ENCODE assay signal across 24 cellular contexts in genomic region chr4:147765121-147765521, GRCh38. TPM values are rescaled to one million over a fixed set of nuclear protein-coding genes. Genes with fewer than 3 reads are reported as not detected.
DNase-seq lines count a peak whose midpoint lies in the region; ATAC-seq and TF ChIP-seq lines count a peak whose summit lies in the region.
"Had no signal": no experiment of that assay in that cellular context is flagged by ENCODE, and none has a peak within 500 bp of the region (broad histone marks: within the 10 kb centered on the region; RNA-seq: fewer than 3 reads in every experiment).

No MANE protein-coding gene starts in this region.

- TF ChIP-seq POLR2A in breast epithelium (IDR thresholded peaks at IDR 0.05) = no peak

- H3K27me3 Mint-ChIP-seq in MCF 10A (ENCODE audit: insufficient read depth, unreplicated experiment) = no peaks in the 10 kb centered on the region
- no peaks in the 10 kb centered on the region for H3K27me3 Mint-ChIP-seq in dendritic cell treated with granulocyte-macrophage colony-stimulating factor and Interleukin-4, amounts not matched to agents 40 ng/mL and 50 ng/mL, for 4 days
- no peaks in the 10 kb centered on the region for H3K27me3 Mint-ChIP-seq in effector memory CD8-positive, alpha-beta T cell

- H3K9me3 ChIP-seq in breast epithelium (no peaks in the 10 kb centered on the region), OCI-LY7 (ENCODE audit: low read length) (no peaks in the 10 kb centered on the region)
- H3K9me3 ChIP-seq: BLaER1 treated with 17β-estradiol and CSF1 and Interleukin-3, amounts not matched to agents 10 nM and 100 nM; HAP-1 had no signal

- no peak for DNase-seq in MCF 10A (ENCODE audit: unreplicated experiment)
- no peak for DNase-seq in breast epithelium (ENCODE audit: low spot score in 2 of 2)
- DNase-seq in omental fat pad (ENCODE audit: low spot score) = no peak
- no peak for DNase-seq in NCI-H2029 treated with DMSO at 0.1 percent for 48 hours (lab: John Stamatoyannopoulos, UW)
- DNase-seq in effector memory CD8-positive, alpha-beta T cell = no peak
- no peak for DNase-seq in OCI-LY7 (ENCODE audit: low spot score)
- DNase-seq: CD8-positive, alpha-beta T cell; DMS153; KG1; NCI-H1092 treated with DMSO at 0.1 percent for 48 hours; NCI-H1436 treated with DMSO at 0.1 percent for 48 hours; NCI-H1930; NCI-H2227 treated with DMSO at 0.1 percent for 48 hours; NCI-H524 treated with DMSO at 0.1 percent for 48 hours; OCI-M1; RPMI8226; SIG-M5 had no signal

- H4K20me1 ChIP-seq in OCI-LY7 (ENCODE audit: insufficient read depth, low read length) = no peaks in the 10 kb centered on the region

- peak overlapping the region; percentile 69 for H3K27ac Mint-ChIP-seq in MCF 10A (ENCODE audit: low read depth, unreplicated experiment)
- peak overlapping the region; percentile 63 for H3K27ac Mint-ChIP-seq in dendritic cell treated with granulocyte-macrophage colony-stimulating factor and Interleukin-4, amounts not matched to agents 40 ng/mL and 50 ng/mL, for 4 days
- no peak overlapping the region for H3K27ac Mint-ChIP-seq in effector memory CD8-positive, alpha-beta T cell
- H3K27ac Mint-ChIP-seq: CD8-positive, alpha-beta T cell; GM23338 had no signal

- H2AFZ ChIP-seq in OCI-LY7 (ENCODE audit: low read length) = no peak overlapping the region
- H2AFZ ChIP-seq: GM23338 had no signal

- ATAC-seq in omental fat pad (ENCODE audit: low FRiP score) (peak; percentile 22), GM21576 (IDR thresholded peaks at IDR 0.05; ENCODE audit: unreplicated experiment) (no peak)
- ATAC-seq in effector memory CD8-positive, alpha-beta T cell (replicated peaks) = no peak
- ATAC-seq: CD8-positive, alpha-beta T cell; GM23338; SK-N-SH treated with all-trans-retinoic acid at 6 μM for 48 hours had no signal

- peaks cover 8% of the 10 kb centered on the region for H3K36me3 Mint-ChIP-seq in MCF 10A (ENCODE audit: insufficient read depth, unreplicated experiment)
- peaks cover 75% of the 10 kb centered on the region for H3K36me3 Mint-ChIP-seq in dendritic cell treated with granulocyte-macrophage colony-stimulating factor and Interleukin-4, amounts not matched to agents 40 ng/mL and 50 ng/mL, for 4 days (ENCODE audit: low read depth)
- H3K36me3 Mint-ChIP-seq in effector memory CD8-positive, alpha-beta T cell (ENCODE audit: insufficient read depth) = no peaks in the 10 kb centered on the region
- H3K36me3 Mint-ChIP-seq: CD8-positive, alpha-beta T cell had no signal

- H3K4me3 ChIP-seq in breast epithelium (no peak overlapping the region), OCI-LY7 (ENCODE audit: low read depth, low read length, poor library complexity, severe bottlenecking) (no peak overlapping the region)
- H3K4me3 ChIP-seq: BLaER1 treated with 17β-estradiol and CSF1 and Interleukin-3, amounts not matched to agents 10 nM and 100 nM; GM23338; HAP-1 had no signal

- no peak overlapping the region for H3K27ac ChIP-seq in breast epithelium
- no peak overlapping the region for H3K27ac ChIP-seq in OCI-LY7 (ENCODE audit: low read depth, low read length, poor library complexity, severe bottlenecking)
- H3K27ac ChIP-seq: 22Rv1; BLaER1 treated with 17β-estradiol and CSF1 and Interleukin-3, amounts not matched to agents 10 nM and 100 nM had no signal

- H3K4me1 ChIP-seq in breast epithelium = no peaks in the 10 kb centered on the region
- H3K4me1 ChIP-seq in OCI-LY7 (ENCODE audit: insufficient read depth, low read length, poor library complexity, severe bottlenecking) = no peaks in the 10 kb centered on the region
- H3K4me1 ChIP-seq: HAP-1 had no signal

- intact Hi-C loops in MCF 10A (cut with micrococcal nuclease) (loop anchor here (5.0 kb wide), 1 partner anchor 33 kb away; the partner anchor contains the start of gene ARHGAP10), breast epithelium (cut with DNase I; ENCODE audit: low total_unique reads) (no loop called here), OCI-LY7 (cut with micrococcal nuclease; ENCODE audit: unreplicated experiment) (no loop called here)
- intact Hi-C loops in dendritic cell treated with granulocyte-macrophage colony-stimulating factor and Interleukin-4, amounts not matched to agents 40 ng/mL and 50 ng/mL, for 4 days (cut with micrococcal nuclease) = no loop called here

- no peaks in the 10 kb centered on the region for H3K27me3 ChIP-seq in breast epithelium
- H3K27me3 ChIP-seq: BLaER1 treated with 17β-estradiol and CSF1 and Interleukin-3, amounts not matched to agents 10 nM and 100 nM had no signal

- BruUV-seq in MCF 10A (replicated peaks; lab: Mats Ljungman, UMichigan) (no TSS peak), OCI-LY7 (replicated peaks; lab: Mats Ljungman, UMichigan) (no TSS peak)

- POLR2A ChIA-PET in MCF 10A (lab: Yijun Ruan, JAX) = interaction anchor here (1.0 to 1.2 kb wide), 3 partner anchors 8 to 62 kb away, joined by 5 to 7 read pairs (median 6); no protein-coding TSS in a partner anchor
- POLR2A ChIA-PET in OCI-LY7 (lab: Charles Lee) = no interaction called here

- H3K36me3 ChIP-seq in breast epithelium (no peaks in the 10 kb centered on the region), OCI-LY7 (ENCODE audit: insufficient read depth, low read length) (no peaks in the 10 kb centered on the region)
- H3K36me3 ChIP-seq: HAP-1 had no signal

- TF ChIP-seq CTCF in MCF 10A (IDR thresholded peaks at IDR 0.05; ENCODE audit: unreplicated experiment) = no peak
- TF ChIP-seq CTCF in breast epithelium (IDR thresholded peaks at IDR 0.05) = no peak
- TF ChIP-seq CTCF in omental fat pad (IDR thresholded peaks at IDR 0.05) = no peak
- TF ChIP-seq CTCF in OCI-LY7 (conservative IDR thresholded peaks at IDR 0.05; ENCODE audit: low read length) = no peak

- no peaks in the 10 kb centered on the region for H3K9me3 Mint-ChIP-seq in MCF 10A (ENCODE audit: unreplicated experiment)
- no peaks in the 10 kb centered on the region for H3K9me3 Mint-ChIP-seq in dendritic cell treated with granulocyte-macrophage colony-stimulating factor and Interleukin-4, amounts not matched to agents 40 ng/mL and 50 ng/mL, for 4 days
- no peaks in the 10 kb centered on the region for H3K9me3 Mint-ChIP-seq in effector memory CD8-positive, alpha-beta T cell
- H3K9me3 Mint-ChIP-seq: CD8-positive, alpha-beta T cell; GM23338 had no signal

- H3K79me2 ChIP-seq in OCI-LY7 (ENCODE audit: insufficient read depth, low read depth, low read length) = no peaks in the 10 kb centered on the region

- peaks cover 30% of the 10 kb centered on the region for H3K4me1 Mint-ChIP-seq in MCF 10A (ENCODE audit: insufficient read depth, unreplicated experiment)
- H3K4me1 Mint-ChIP-seq in dendritic cell treated with granulocyte-macrophage colony-stimulating factor and Interleukin-4, amounts not matched to agents 40 ng/mL and 50 ng/mL, for 4 days (ENCODE audit: low read depth) = peaks cover 80% of the 10 kb centered on the region
- H3K4me1 Mint-ChIP-seq in effector memory CD8-positive, alpha-beta T cell (ENCODE audit: low read depth in 2 of 2) = peaks cover 15 to 28% of the 10 kb centered on the region in 2 donors
- H3K4me1 Mint-ChIP-seq: GM23338 had no signal

- H3K4me3 Mint-ChIP-seq in MCF 10A (ENCODE audit: unreplicated experiment) = no peak overlapping the region
- no peak overlapping the region for H3K4me3 Mint-ChIP-seq in dendritic cell treated with granulocyte-macrophage colony-stimulating factor and Interleukin-4, amounts not matched to agents 40 ng/mL and 50 ng/mL, for 4 days
- no peak overlapping the region for H3K4me3 Mint-ChIP-seq in effector memory CD8-positive, alpha-beta T cell
- H3K4me3 Mint-ChIP-seq: CD8-positive, alpha-beta T cell; GM23338 had no signal

- no peaks in the 10 kb centered on the region for H3K9me2 ChIP-seq in OCI-LY7 (ENCODE audit: insufficient read depth, low read length)

- CTCF ChIA-PET in MCF 10A (lab: Yijun Ruan, JAX) = interaction anchor here (1.1 kb wide), 2 partner anchors 32 to 101 kb away, joined by 3 to 4 read pairs; no protein-coding TSS in a partner anchor
- CTCF ChIA-PET in OCI-LY7 (lab: Charles Lee; ENCODE audit: unreplicated experiment) = no interaction called here

- H3K4me2 ChIP-seq in OCI-LY7 (ENCODE audit: low read length) = no peak overlapping the region
- H3K4me2 ChIP-seq: BLaER1 treated with 17β-estradiol and CSF1 and Interleukin-3, amounts not matched to agents 10 nM and 100 nM; GM23338 had no signal

RNA-seq across cellular contexts. Expression of gene ARHGAP10, which starts 33.2 kb away (rescaled TPM):
- total RNA-seq in MCF 10A (2022) (22.4 and 24.6 TPM in 2 replicates), breast epithelium (100 to 1,000 TPM in 1 of 3 donors, 10 to 100 TPM in 2; 49.5 to 138 (median 62.6) TPM), omental fat pad (10 to 100 TPM; 48.7 to 96.2 (median 57.0) TPM), OCI-LY7 (2022) (0.11 and 0.24 TPM in 2 replicates)
- total RNA-seq in OCI-LY7 (2014; rRNA removed; shearing (Covaris generic)) = 0.23 TPM in 1 of 2 replicates, not detected in the other

Comparison
In these comparisons a context has a peak if more than half of its experiments do, and no peak if none do; other contexts are left out.
1. H3K27ac Mint-ChIP-seq: peak in MCF 10A (single experiment) and dendritic cell treated with granulocyte-macrophage colony-stimulating factor and Interleukin-4, amounts not matched to agents 40 ng/mL and 50 ng/mL, for 4 days (single experiment); none in effector memory CD8-positive, alpha-beta T cell (0 of 2).
2. RNA of gene ARHGAP10, which starts 33.2 kb away (total RNA-seq): 49.5 to 138 TPM in breast epithelium, 48.7 to 96.2 TPM in omental fat pad and 22.4 to 24.6 TPM in MCF 10A; 0.11 to 0.24 TPM in OCI-LY7; every median in the first group is over 10 times any median in the second.